In genomic region chr4:165709973-165710526, GRCh38 we compare ENCODE assay signal across 24 cellular contexts.
A peak's percentile ranks its signal among the peaks of the same experiment; 100 is the strongest.
DNase-seq lines count a peak whose midpoint lies in the region; ATAC-seq, FAIRE-seq and TF ChIP-seq lines count a peak whose summit lies in the region.
"Had no signal": no experiment of that assay in that cellular context is flagged by ENCODE, and none has a peak within 500 bp of the region (broad histone marks: within the 10 kb centered on the region; RNA-seq: fewer than 3 reads in every experiment).

No MANE protein-coding gene starts in this region.

- TF ChIP-seq EP300 in HepG2 (IDR thresholded peaks at IDR 0.05; ENCODE audit: low read depth in 2 of 2, low read length in 2 of 2) (no peak), HepG2 (CRISPR knock-in tag; IDR thresholded peaks at IDR 0.05; ENCODE audit: borderline replicate concordance) (no peak)

- CTCF ChIA-PET in HepG2 (lab: Yijun Ruan, JAX; ENCODE audit: low intra/inter-chr PET ratio, low total read pairs) = no interaction called here
- CTCF ChIA-PET in PC-9 (lab: Charles Lee) = no interaction called here

- H3K27me3 ChIP-seq in liver (ENCODE audit: control insufficient read depth in 4 of 4, insufficient read depth in 4 of 4, low read length in 3 of 4) (no peaks in the 10 kb centered on the region), HepG2 (ENCODE audit: control insufficient read depth in 1 of 2, insufficient read depth in 2 of 2, low read length in 2 of 2) (no peaks in the 10 kb centered on the region), PC-9 (ENCODE audit: insufficient read depth, low read depth) (no peaks in the 10 kb centered on the region), upper lobe of right lung (no peaks in the 10 kb centered on the region)
- H3K27me3 ChIP-seq: adrenal gland, SJCRH30, thyroid gland had no signal

- POLR2A ChIA-PET in HepG2 (lab: Yijun Ruan, JAX) = no interaction called here
- POLR2A ChIA-PET in PC-9 (lab: Charles Lee; ENCODE audit: unreplicated experiment) = no interaction called here

- no peak for TF ChIP-seq CTCF in liver (IDR thresholded peaks at IDR 0.05; ENCODE audit: low read depth, low read length, missing input control)
- TF ChIP-seq CTCF in HepG2 (CRISPR knock-in tag; IDR thresholded peaks at IDR 0.05) = no peak
- TF ChIP-seq CTCF in PC-9 (conservative IDR thresholded peaks at IDR 0.05) = no peak
- no peak for TF ChIP-seq CTCF in upper lobe of right lung (IDR thresholded peaks at IDR 0.05)
- TF ChIP-seq CTCF in GM10266 (IDR thresholded peaks at IDR 0.05; ENCODE audit: control insufficient read depth, insufficient read depth, low read depth, missing control alignments) = no peak

- TF ChIP-seq POLR2A in HepG2 (IDR thresholded peaks at IDR 0.05; ENCODE audit: insufficient read depth in 1 of 2, low read depth in 2 of 2, low read length in 2 of 2) = no peak

- peaks cover 8 to 30% (median 24%) of the 10 kb centered on the region in 4 donors for H3K4me1 ChIP-seq in liver (ENCODE audit: control insufficient read depth in 4 of 4, insufficient read depth in 4 of 4, low read length in 3 of 4)
- no peaks in the 10 kb centered on the region for H3K4me1 ChIP-seq in HepG2 (ENCODE audit: insufficient read depth, low read length)
- peaks cover 17% of the 10 kb centered on the region for H3K4me1 ChIP-seq in PC-9 (replicated peaks; ENCODE audit: insufficient read depth)
- peaks cover 5% of the 10 kb centered on the region for H3K4me1 ChIP-seq in upper lobe of right lung
- H3K4me1 ChIP-seq: adrenal gland, SJCRH30, thyroid gland had no signal

- H2AFZ ChIP-seq in HepG2 (ENCODE audit: low read length) (no peak overlapping the region), PC-9 (no peak overlapping the region; the same call in 1 of the 2 replicates)

- peaks cover 9% of the 10 kb centered on the region; the same call in 1 of the 2 replicates for H3F3A ChIP-seq in PC-9 (ENCODE audit: insufficient read depth, low read depth)

- H3K9ac ChIP-seq in liver (ENCODE audit: low read depth in 1 of 2, low read length in 2 of 2) (no peak overlapping the region), HepG2 (ENCODE audit: insufficient read depth, low read depth, low read length) (no peak overlapping the region)

- BruUV-seq in HepG2 (replicated peaks; lab: Mats Ljungman, UMichigan) (no TSS peak), PC-9 (replicated peaks; lab: Mats Ljungman, UMichigan) (no TSS peak)

- no peak overlapping the region for H3K4me3 ChIP-seq in liver (ENCODE audit: low read depth in 1 of 3, low read length in 3 of 3)
- H3K4me3 ChIP-seq in HepG2 (replicated peaks in 1 of 3; ENCODE audit: insufficient read depth in 1 of 3, low read depth in 2 of 3, low read length in 3 of 3) = no peak overlapping the region
- H3K4me3 ChIP-seq in PC-9 = no peak overlapping the region
- no peak overlapping the region for H3K4me3 ChIP-seq in upper lobe of right lung
- H3K4me3 ChIP-seq: adrenal gland, SJCRH30, thyroid gland had no signal

- H3K79me2 ChIP-seq in HepG2 (ENCODE audit: insufficient read depth, low read length) = no peaks in the 10 kb centered on the region
- H3K79me2 ChIP-seq in PC-9 (ENCODE audit: low read depth) = no peaks in the 10 kb centered on the region

- no peak for ATAC-seq in HepG2
- ATAC-seq in left lobe of liver = peak; percentile 89
- ATAC-seq in upper lobe of right lung = peak; percentile 96
- no peak for ATAC-seq in GM18873 (IDR thresholded peaks at IDR 0.05; ENCODE audit: low FRiP score, unreplicated experiment)
- ATAC-seq in HG02852 (IDR thresholded peaks at IDR 0.05; ENCODE audit: unreplicated experiment) = no peak
- ATAC-seq: natural killer cell treated with Interleukin-12 subunit alpha and Interleukin-12 subunit beta and Interleukin-15 and Interleukin-18, amount 100 ng/mL, for 72 hours had no signal

- H3K27ac ChIP-seq in liver (ENCODE audit: low read depth in 1 of 2, low read length in 2 of 2) = peak overlapping the region; percentile 1 to 38
- no peak overlapping the region for H3K27ac ChIP-seq in HepG2 (ENCODE audit: extremely low read length, insufficient read depth, low read length)
- 0 out of 2 replicates have a peak overlapping the region, but pooled peaks have one; percentile 30 for H3K27ac ChIP-seq in PC-9
- H3K27ac ChIP-seq in upper lobe of right lung = no peak overlapping the region
- H3K27ac ChIP-seq: adrenal gland, SJCRH30, thyroid gland had no signal

- H3K4me2 ChIP-seq in HepG2 (ENCODE audit: low read depth, low read length) (no peak overlapping the region), PC-9 (peak overlapping the region; percentile 51)

- FAIRE-seq in HepG2 (lab: Jason Lieb, UNC) = no peak
- FAIRE-seq: endothelial cell of umbilical vein, H54 had no signal

- no peaks in the 10 kb centered on the region for H4K20me1 ChIP-seq in HepG2 (ENCODE audit: insufficient read depth, low read length)
- no peaks in the 10 kb centered on the region for H4K20me1 ChIP-seq in PC-9 (ENCODE audit: insufficient read depth)

- H3K9me3 ChIP-seq in liver (ENCODE audit: control insufficient read depth in 4 of 4, low read length in 3 of 4) (no peaks in the 10 kb centered on the region), HepG2 (ENCODE audit: low read length) (no peaks in the 10 kb centered on the region), PC-9 (ENCODE audit: insufficient read depth, low read depth) (no peaks in the 10 kb centered on the region), upper lobe of right lung (no peaks in the 10 kb centered on the region)
- H3K9me3 ChIP-seq: adrenal gland, SJCRH30, thyroid gland had no signal

- no peaks in the 10 kb centered on the region for H3K9me2 ChIP-seq in PC-9 (ENCODE audit: insufficient read depth)

- no peaks in the 10 kb centered on the region for H3K36me3 ChIP-seq in liver (ENCODE audit: control insufficient read depth in 4 of 4, insufficient read depth in 3 of 4, low read depth in 1 of 4, low read length in 3 of 4)
- H3K36me3 ChIP-seq in HepG2 (replicated peaks in 1 of 2; ENCODE audit: control insufficient read depth in 1 of 2, insufficient read depth in 2 of 2, low read length in 2 of 2) = no peaks in the 10 kb centered on the region
- H3K36me3 ChIP-seq in PC-9 (ENCODE audit: low read depth) = no peaks in the 10 kb centered on the region
- H3K36me3 ChIP-seq in upper lobe of right lung = no peaks in the 10 kb centered on the region
- H3K36me3 ChIP-seq: adrenal gland, SJCRH30, thyroid gland had no signal

- DNase-seq in HepG2 (ENCODE audit: low spot score) = no peak
- DNase-seq in PC-9 = peak; percentile 6 to 66
- no peak for DNase-seq in left lobe of liver (ENCODE audit: low spot score)
- DNase-seq in upper lobe of right lung = no peak
- no peak for DNase-seq in GM10266 (ENCODE audit: extremely low spot score)
- DNase-seq: activated CD8-positive, alpha-beta memory T cell treated with anti-CD3 and anti-CD28 coated beads, Interleukin-2, amount 50 U/mL, for 48 hours; activated effector memory CD4-positive, alpha-beta T cell treated with Interleukin-2 at 50 U/mL for 16 hours; adrenal gland; hippocampal formation; islet precursor cell; MV-4-11; NCI-H1930; NCI-H526; posterior cingulate gyrus; SJCRH30; stimulated activated CD4-positive, alpha-beta T cell treated with anti-CD3 and anti-CD28 coated beads, Interleukin-2, amount 100 ng/mL, for 24 hours; stimulated activated naive CD4-positive, alpha-beta T cell treated with Interleukin-2 at 50 U/mL for 16 hours; thyroid gland had no signal

- WGBS in liver = 20% methylated on average over 2 of the region's 2 CpGs
- WGBS in HepG2 (ENCODE audit: low lambda C conversion rate) = 8% methylated on average over 2 of the region's 2 CpGs

- intact Hi-C loops in HepG2 (cut with micrococcal nuclease; ENCODE audit: unreplicated experiment) = no loop called here
- intact Hi-C loops in PC-9 (cut with micrococcal nuclease; ENCODE audit: unreplicated experiment) = no loop called here
- intact Hi-C loops in upper lobe of right lung (cut with DNase I) = no loop called here

- in situ Hi-C loops in HepG2 (cut with HindIII; ENCODE audit: extremely low pct_ligation_motif_present, low pct_unique_long_range_greater_than_20kb) = no loop called here

- TF ChIP-seq RAD21 in liver (IDR thresholded peaks at IDR 0.05) (no peak), HepG2 (CRISPR knock-in tag; IDR thresholded peaks at IDR 0.05) (no peak)

TF ChIP-seq in liver, 16 proteins besides CTCF, POLR2A, EP300 and RAD21:
- TF ChIP-seq TAF1 (conservative IDR thresholded peaks at IDR 0.05) = no peak
- TF ChIP-seq EGR1 (IDR thresholded peaks at IDR 0.05; ENCODE audit: low read depth in 2 of 2) = no peak
- TF ChIP-seq JUND (IDR thresholded peaks at IDR 0.05) = peak in 1 of 2 donors; percentile 22
- TF ChIP-seq FOXA1 (IDR thresholded peaks at IDR 0.05) = peak; percentile 24
- TF ChIP-seq SP1 (IDR thresholded peaks at IDR 0.05) = peak; percentile 44
- TF ChIP-seq GABPA (IDR thresholded peaks at IDR 0.05 in 1 of 2, conservative IDR thresholded peaks at IDR 0.05 in 1 of 2) = no peak
- no peak for TF ChIP-seq YY1 (IDR thresholded peaks at IDR 0.05)
- peak; percentile 62 for TF ChIP-seq FOXA2 (IDR thresholded peaks at IDR 0.05)
- TF ChIP-seq HNF4A (conservative IDR thresholded peaks at IDR 0.05) = peak; percentile 66 to 71
- TF ChIP-seq ATF3 (IDR thresholded peaks at IDR 0.05) = no peak
- peak in 1 of 2 donors; percentile 27 for TF ChIP-seq RXRA (IDR thresholded peaks at IDR 0.05)

TF ChIP-seq in HepG2, 621 proteins besides CTCF, POLR2A, EP300 and RAD21:
- TF ChIP-seq KAT8 (CRISPR knock-in tag; IDR thresholded peaks at IDR 0.05) = no peak
- TF ChIP-seq ZNF75D (CRISPR knock-in tag; IDR thresholded peaks at IDR 0.05; ENCODE audit: borderline replicate concordance) = no peak
- TF ChIP-seq NCOA5 (CRISPR knock-in tag; IDR thresholded peaks at IDR 0.05) = no peak
- no peak for TF ChIP-seq MZF1 (CRISPR knock-in tag; IDR thresholded peaks at IDR 0.05; ENCODE audit: borderline replicate concordance)
- TF ChIP-seq HDAC2 (CRISPR knock-in tag; IDR thresholded peaks at IDR 0.05) = no peak
- no peak for TF ChIP-seq ZNF816 (CRISPR knock-in tag; IDR thresholded peaks at IDR 0.05; ENCODE audit: borderline replicate concordance)
- no peak for TF ChIP-seq HIVEP1 (CRISPR knock-in tag; IDR thresholded peaks at IDR 0.05)
- no peak for TF ChIP-seq DMAP1 (CRISPR knock-in tag; IDR thresholded peaks at IDR 0.05)

Comparison
In these comparisons a context has a peak if more than half of its experiments do, and no peak if none do; other contexts are left out.
1. H3K27ac ChIP-seq: peak in liver (2 of 2) and PC-9 (single experiment); none in HepG2 (single experiment) and upper lobe of right lung (single experiment).
2. ATAC-seq: peak in left lobe of liver (single experiment) and upper lobe of right lung (single experiment); none in HepG2 (single experiment), GM18873 (single experiment) and HG02852 (single experiment).
3. DNase-seq: peak in PC-9 (2 of 2); none in HepG2 (single experiment), left lobe of liver (single experiment), upper lobe of right lung (single experiment) and GM10266 (single experiment).